Comparison of ENCODE assay signal across 8 cellular contexts in genomic region chr5:173055983-173056782, GRCh38. TPM values are rescaled to one million over a fixed set of nuclear protein-coding genes. Genes with fewer than 3 reads are reported as not detected.
A peak's percentile ranks its signal among the peaks of the same experiment; 100 is the strongest.
DNase-seq lines count a peak whose midpoint lies in the region; ATAC-seq lines count a peak whose summit lies in the region.

TSS of gene CREBRF (plus strand) at chr5:173056352. CDS start at chr5:173080776, 24,424 bp downstream.

- DNase-seq in COR-L47 (lab: John Stamatoyannopoulos, UW): peak; percentile 90
- DNase-seq in HT1080 (ENCODE audit: low read depth): peak; percentile 97
- DNase-seq in NOMO-1 (lab: John Stamatoyannopoulos, UW; ENCODE audit: unreplicated experiment in 2 of 2): peak; percentile 93 to 97
- DNase-seq in activated CD8-positive, alpha-beta memory T cell treated with anti-CD3 and anti-CD28 coated beads for 24 hours: peak; percentile 98
- peak; percentile 97 for DNase-seq in effector CD8-positive, alpha-beta T cell (lab: John Stamatoyannopoulos, UW)
- DNase-seq in medulla oblongata (ENCODE audit: extremely low spot score): peak; percentile 97
- DNase-seq in stimulated activated CD4-positive, alpha-beta T cell treated with anti-CD3 and anti-CD28 coated beads, TNF-alpha, amount 100 ng/mL, for 48 hours (ENCODE audit: low read depth in 3 of 3): peak; percentile 95 to 96 (median 95)

- peak; percentile 73 for ATAC-seq in GM21367 (IDR thresholded peaks at IDR 0.05; ENCODE audit: unreplicated experiment)

RNA-seq across cellular contexts. Expression of gene CREBRF, which starts in this region (rescaled TPM):
- 1.5 and 3.6 TPM in 2 replicates for total RNA-seq in HT1080 (2014; rRNA removed; shearing (Covaris generic))
- polyA plus RNA-seq in HT1080 (2015; cell fraction: cytosol; rRNA removed): 2.6 and 4.6 TPM in 2 replicates
- polyA plus RNA-seq in HT1080 (2015; cell fraction: nucleus; rRNA removed): 15.7 and 17.1 TPM in 2 replicates

Comparison
In these comparisons a context has a peak if more than half of its experiments do, and no peak if none do; other contexts are left out.
1. Peak in every context shown above with its lines: DNase-seq and ATAC-seq.